ENCODE assay signal across 16 cellular contexts in genomic region chr22:36982136-36982535, GRCh38. TPM values are rescaled to one million over a fixed set of nuclear protein-coding genes. Genes with fewer than 3 reads are reported as not detected.
DNase-seq lines count a peak whose midpoint lies in the region; FAIRE-seq and TF ChIP-seq lines count a peak whose summit lies in the region.
"Had no signal": no experiment of that assay in that cellular context is flagged by ENCODE, and none has a peak within 500 bp of the region (broad histone marks: within the 10 kb centered on the region; RNA-seq: fewer than 3 reads in every experiment).

No MANE protein-coding gene starts in this region.

- no TSS peak for BruUV-seq in endothelial cell of umbilical vein (replicated peaks; lab: Mats Ljungman, UMichigan)

- CTCF ChIA-PET in endothelial cell of umbilical vein (lab: Charles Lee) = interaction anchor here (1.0 to 9.1 kb wide), 6 partner anchors 10 to 226 kb away, joined by 3 to 120 read pairs (median 4); partner anchors contain the start of gene NCF4

- no peak for FAIRE-seq in endothelial cell of umbilical vein (lab: Jason Lieb, UNC)
- FAIRE-seq: frontal cortex had no signal

- peaks cover 3 to 5% of the 10 kb centered on the region in 2 experiments for H3K27me3 ChIP-seq in endothelial cell of umbilical vein (ENCODE audit: control insufficient read depth in 2 of 2, insufficient read depth in 2 of 2, low read length in 2 of 2)
- H3K27me3 ChIP-seq in esophagus muscularis mucosa = peaks cover 0 to 34% (median 0%) of the 10 kb centered on the region in 4 donors
- H3K27me3 ChIP-seq: right atrium auricular region had no signal

- intact Hi-C loops in endothelial cell of umbilical vein (cut with micrococcal nuclease) (loop anchor here (10.0 kb wide), 1 partner anchor 417 kb away; no protein-coding TSS in a partner anchor), esophagus muscularis mucosa (cut with DNase I) (no loop called here)

- dilution Hi-C loops in endothelial cell of umbilical vein (cut with MboI; ENCODE audit: extremely low pct_ligation_motif_present, low sequenced_read_pairs) = no loop called here

- H3K4me1 ChIP-seq in endothelial cell of umbilical vein (ENCODE audit: control insufficient read depth, extremely low read depth, insufficient read depth, low read length) (no peaks in the 10 kb centered on the region), esophagus muscularis mucosa (peaks cover 6 to 11% (median 7%) of the 10 kb centered on the region in 4 donors)

- H3K4me2 ChIP-seq in endothelial cell of umbilical vein (ENCODE audit: insufficient read depth, low read length) = no peak overlapping the region

- H3K9me1 ChIP-seq in endothelial cell of umbilical vein (replicated peaks; ENCODE audit: control insufficient read depth, extremely low read depth, insufficient read depth, low read length) = no peaks in the 10 kb centered on the region

- no peaks in the 10 kb centered on the region for H3K79me2 ChIP-seq in endothelial cell of umbilical vein (ENCODE audit: control insufficient read depth, insufficient read depth, low read length)

- no peaks in the 10 kb centered on the region for H4K20me1 ChIP-seq in endothelial cell of umbilical vein (replicated peaks; ENCODE audit: control insufficient read depth, extremely low read depth, insufficient read depth, low read length)

- no peak overlapping the region for H2AFZ ChIP-seq in endothelial cell of umbilical vein (ENCODE audit: low read depth, low read length)

- no peak overlapping the region for H3K9ac ChIP-seq in endothelial cell of umbilical vein (replicated peaks; ENCODE audit: extremely low read depth, insufficient read depth, low read length)

- TF ChIP-seq EP300 in esophagus muscularis mucosa (IDR thresholded peaks at IDR 0.05) = no peak

- POLR2A ChIA-PET in endothelial cell of umbilical vein (lab: Charles Lee) = no interaction called here

- peaks cover 2% of the 10 kb centered on the region for H3K9me3 ChIP-seq in endothelial cell of umbilical vein (replicated peaks; ENCODE audit: control insufficient read depth, insufficient read depth, low read length)
- peaks cover 0 to 14% (median 12%) of the 10 kb centered on the region in 4 donors for H3K9me3 ChIP-seq in esophagus muscularis mucosa

- 78% methylated on average over 5 of the region's 5 CpGs for WGBS in esophagus muscularis mucosa

- H3K36me3 ChIP-seq in endothelial cell of umbilical vein (ENCODE audit: control insufficient read depth in 2 of 2, extremely low read depth in 1 of 2, insufficient read depth in 2 of 2, low read length in 2 of 2) = no peaks in the 10 kb centered on the region
- H3K36me3 ChIP-seq in esophagus muscularis mucosa = no peaks in the 10 kb centered on the region
- H3K36me3 ChIP-seq: lower lobe of right lung, right atrium auricular region had no signal

- TF ChIP-seq POLR2A in endothelial cell of umbilical vein (IDR thresholded peaks at IDR 0.05; ENCODE audit: low read depth, low read length) (no peak), esophagus muscularis mucosa (IDR thresholded peaks at IDR 0.05; ENCODE audit: low read depth) (no peak)

- H3K4me3 ChIP-seq in AG09309 (ENCODE audit: control insufficient read depth, low read depth, low read length) = no peak overlapping the region
- H3K4me3 ChIP-seq in GM12875 (ENCODE audit: low read depth, low read length) = no peak overlapping the region
- H3K4me3 ChIP-seq in endothelial cell of umbilical vein (replicated peaks in 1 of 3; ENCODE audit: insufficient read depth in 1 of 3, low read depth in 1 of 3, low read length in 3 of 3) = no peak overlapping the region
- H3K4me3 ChIP-seq in esophagus muscularis mucosa = no peak overlapping the region
- H3K4me3 ChIP-seq: lower lobe of right lung, right atrium auricular region had no signal

- H3K27ac ChIP-seq in endothelial cell of umbilical vein (ENCODE audit: insufficient read depth, low read depth, low read length) (no peak overlapping the region), esophagus muscularis mucosa (replicated peaks in 1 of 4) (no peak overlapping the region)
- H3K27ac ChIP-seq: lower lobe of right lung, right atrium auricular region had no signal

- TF ChIP-seq CTCF in AG09309 (IDR thresholded peaks at IDR 0.05; ENCODE audit: control insufficient read depth, insufficient read depth, low read depth, low read length, missing control alignments) = peak; percentile 5
- peak; percentile 12; the same call in 1 of the 2 replicates for TF ChIP-seq CTCF in GM12875 (IDR thresholded peaks at IDR 0.05; ENCODE audit: borderline replicate concordance, insufficient read depth, low read depth, low read length)
- TF ChIP-seq CTCF in endothelial cell of umbilical vein (IDR thresholded peaks at IDR 0.05; ENCODE audit: extremely low read depth in 1 of 2, insufficient read depth in 1 of 2, low read depth in 1 of 2, low read length in 2 of 2) = peak; percentile 14 to 17
- no peak for TF ChIP-seq CTCF in esophagus muscularis mucosa (IDR thresholded peaks at IDR 0.05)

- no peak for DNase-seq in AG09309 (ENCODE audit: low read depth)
- peak; percentile 94 for DNase-seq in OCI-M1 (lab: John Stamatoyannopoulos, UW)
- DNase-seq in endothelial cell of umbilical vein (ENCODE audit: low read depth, low spot score) = no peak
- DNase-seq in anterior cingulate cortex (lab: John Stamatoyannopoulos, UW) = no peak
- no peak for DNase-seq in COR-L47 (lab: John Stamatoyannopoulos, UW)
- DNase-seq in DMS53 treated with DMSO at 0.1 percent for 48 hours (lab: John Stamatoyannopoulos, UW; ENCODE audit: unreplicated experiment) = no peak
- DNase-seq in esophagus muscularis mucosa (ENCODE audit: extremely low spot score) = no peak
- DNase-seq: activated CD4-positive, alpha-beta T cell treated with anti-CD3 and anti-CD28 coated beads for 1 hour; activated naive CD8-positive, alpha-beta T cell treated with anti-CD3 and anti-CD28 coated beads for 36 hours; IMR-90; lower lobe of right lung; NCI-H146; NCI-H446 had no signal

TF ChIP-seq in endothelial cell of umbilical vein, 7 proteins besides CTCF, POLR2A, EP300 and RAD21:
- no peak for TF ChIP-seq MYC (IDR thresholded peaks at IDR 0.05; ENCODE audit: low read depth, low read length)

RNA-seq across cellular contexts. Expression of gene TST, which starts 37.1 kb away (rescaled TPM):
- 38.0 and 39.2 TPM in 2 replicates for total RNA-seq in endothelial cell of umbilical vein
- polyA plus RNA-seq in endothelial cell of umbilical vein = 95.1 and 116 TPM in 2 replicates
- 54.2 and 72.2 TPM in 2 replicates for polyA plus RNA-seq in endothelial cell of umbilical vein (2011; cell fraction: cytosol; rRNA removed)
- polyA plus RNA-seq in endothelial cell of umbilical vein (2011; cell fraction: nucleus; rRNA removed) = 22.6 and 25.7 TPM in 2 replicates
- 37.0 and 52.2 TPM in 2 replicates for polyA plus RNA-seq in endothelial cell of umbilical vein (2012)
- 23.0 and 23.8 TPM in 2 replicates for polyA minus RNA-seq in endothelial cell of umbilical vein
- polyA minus RNA-seq in endothelial cell of umbilical vein (2011; cell fraction: cytosol; rRNA and poly(A)+ RNA removed) = 24.3 TPM
- polyA minus RNA-seq in endothelial cell of umbilical vein (2011; cell fraction: nucleus; rRNA and poly(A)+ RNA removed) = 5.5 and 9.4 TPM in 2 replicates
- 10 to 100 TPM; 27.0 to 44.8 (median 38.6) TPM for total RNA-seq in esophagus muscularis mucosa

RNA-seq across cellular contexts. Expression of gene MPST, which starts 37.4 kb away (rescaled TPM):
- 87.3 and 93.2 TPM in 2 replicates for total RNA-seq in endothelial cell of umbilical vein
- polyA plus RNA-seq in endothelial cell of umbilical vein = 124 and 185 TPM in 2 replicates
- polyA plus RNA-seq in endothelial cell of umbilical vein (2011; cell fraction: cytosol; rRNA removed) = 63.5 and 102 TPM in 2 replicates
- 54.7 and 63.6 TPM in 2 replicates for polyA plus RNA-seq in endothelial cell of umbilical vein (2011; cell fraction: nucleus; rRNA removed)
- 43.2 and 74.8 TPM in 2 replicates for polyA plus RNA-seq in endothelial cell of umbilical vein (2012)
- 27.7 and 39.2 TPM in 2 replicates for polyA minus RNA-seq in endothelial cell of umbilical vein
- 44.9 TPM for polyA minus RNA-seq in endothelial cell of umbilical vein (2011; cell fraction: cytosol; rRNA and poly(A)+ RNA removed)
- polyA minus RNA-seq in endothelial cell of umbilical vein (2011; cell fraction: nucleus; rRNA and poly(A)+ RNA removed) = 11.0 and 16.4 TPM in 2 replicates
- total RNA-seq in esophagus muscularis mucosa = 100 to 1,000 TPM; 124 to 205 (median 169) TPM

Comparison
In these comparisons a context has a peak if more than half of its experiments do, and no peak if none do; other contexts are left out.
1. CTCF ChIP-seq: peak in AG09309 (single experiment), GM12875 (single experiment) and endothelial cell of umbilical vein (2 of 2); none in esophagus muscularis mucosa (0 of 3).